Comparison of ENCODE assay signal across 8 cellular contexts in the genomic region with DNA sequence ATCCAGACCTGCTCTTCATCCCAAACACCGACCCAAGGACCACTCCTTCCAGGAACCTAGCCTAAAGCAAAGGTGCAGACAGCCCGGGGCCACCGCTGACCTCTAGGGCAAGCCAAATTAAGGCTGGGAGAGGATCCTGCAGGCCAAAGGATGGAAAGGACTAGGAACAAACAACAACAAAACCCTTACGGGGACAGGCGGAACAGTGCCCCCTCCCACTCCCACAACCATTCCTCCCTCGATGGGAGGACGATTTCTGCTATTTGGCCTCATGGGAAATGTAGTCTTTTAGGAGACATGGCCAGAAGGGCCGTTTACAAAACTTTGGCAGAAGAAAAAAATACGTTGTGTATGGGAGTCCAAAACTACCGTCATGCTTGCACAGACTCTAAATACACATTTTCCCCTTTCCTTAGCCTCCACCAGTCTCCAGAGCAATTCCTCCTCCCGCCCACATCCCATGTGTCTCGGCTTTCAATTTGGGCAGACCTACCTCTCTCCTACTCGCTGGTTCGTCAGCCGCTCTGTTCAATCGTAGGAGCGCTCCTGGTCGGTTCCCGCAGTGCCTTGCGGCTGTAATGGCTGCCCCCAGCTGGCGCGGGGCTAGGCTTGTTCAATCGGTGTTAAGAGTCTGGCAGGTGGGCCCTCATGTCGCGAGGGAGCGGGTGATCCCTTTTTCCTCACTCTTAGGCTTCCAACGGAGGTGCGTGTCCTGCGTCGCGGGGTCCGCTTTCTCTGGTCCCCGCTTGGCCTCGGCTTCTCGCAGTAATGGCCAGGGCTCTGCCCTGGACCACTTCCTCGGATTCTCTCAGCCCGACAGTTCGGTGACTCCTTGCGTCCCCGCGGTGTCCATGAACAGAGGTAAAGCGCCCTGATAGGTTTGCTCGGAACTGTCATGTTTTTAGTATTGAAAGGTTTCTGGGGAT. TPM values are rescaled to one million over a fixed set of nuclear protein-coding genes. Genes with fewer than 3 reads are reported as not detected.
DNase-seq lines count a peak whose midpoint lies in the region; ATAC-seq, FAIRE-seq and TF ChIP-seq lines count a peak whose summit lies in the region.

A gene (plus strand): TSS at position 560 of the 926 bp plus-strand sequence. CDS start 19 bp downstream, at position 579.

- no peak for TF ChIP-seq CTCF in keratinocyte (optimal IDR thresholded peaks at IDR 0.05 in 1 of 3, IDR thresholded peaks at IDR 0.05 in 1 of 3, conservative IDR thresholded peaks at IDR 0.05 in 1 of 3; ENCODE audit: extremely low read depth in 1 of 3, insufficient read depth in 2 of 3, low read length in 3 of 3)

- H4K20me1 ChIP-seq in keratinocyte (ENCODE audit: control insufficient read depth, extremely low read depth, insufficient read depth, low read length), result no peaks in the 10 kb centered on the region

- peak within 1 kb of the TSS; percentile 73 for H3K27ac ChIP-seq in keratinocyte (ENCODE audit: control insufficient read depth, insufficient read depth, low read length)

- peak within 1 kb of the TSS; percentile 72 to 88 (median 87) for H3K4me3 ChIP-seq in keratinocyte (ENCODE audit: control insufficient read depth in 2 of 3, extremely low read depth in 1 of 3, insufficient read depth in 2 of 3, low read depth in 1 of 3, low read length in 3 of 3)

- peak; percentile 80 for TF ChIP-seq POLR2A in GM18951 (IDR thresholded peaks at IDR 0.05; ENCODE audit: extremely low read depth, insufficient read depth, insufficient read length)

- dilution Hi-C loops in keratinocyte (cut with MboI; ENCODE audit: extremely low pct_ligation_motif_present, low sequenced_read_pairs), result no loop called here

- peak; percentile 84 for ATAC-seq in HG03196 (IDR thresholded peaks at IDR 0.05; ENCODE audit: unreplicated experiment)

- FAIRE-seq in keratinocyte (lab: Jason Lieb, UNC), result peak; percentile 82

- DNase-seq in AG08395 (ENCODE audit: low spot score) (peak; percentile 96), NCI-H446 treated with DMSO at 0.1 percent for 48 hours (lab: John Stamatoyannopoulos, UW) (peak; percentile 76), cerebellar nuclear complex (lab: John Stamatoyannopoulos, UW) (peak; percentile 60 to 78), keratinocyte (ENCODE audit: low read depth, low spot score) (no peak)
- peak; percentile 72 for DNase-seq in activated CD4-positive, alpha-beta T cell treated with anti-CD3 and anti-CD28 coated beads for 1 hour
- DNase-seq in stimulated activated CD4-positive, alpha-beta T cell treated with anti-CD3 and anti-CD28 coated beads, Interleukin-15, amount 100 ng/mL, for 1 hour (ENCODE audit: low read depth in 1 of 2, low spot score in 1 of 2), result peak; percentile 58 to 65

- no peaks in the 10 kb centered on the region for H3K9me1 ChIP-seq in keratinocyte (ENCODE audit: control insufficient read depth, extremely low read depth, insufficient read depth, low read length)

- peak within 1 kb of the TSS; percentile 96 for H3K4me2 ChIP-seq in keratinocyte (ENCODE audit: control insufficient read depth, extremely low read depth, insufficient read depth, low read depth, low read length)

- H2AFZ ChIP-seq in keratinocyte (ENCODE audit: control insufficient read depth, low read length), result peak within 1 kb of the TSS; percentile 93

- peaks cover 15% of the 10 kb centered on the region for H3K79me2 ChIP-seq in keratinocyte (ENCODE audit: control insufficient read depth, insufficient read depth, low read length)

- H3K9me3 ChIP-seq in keratinocyte (ENCODE audit: control insufficient read depth, low read depth, low read length), result no peaks in the 10 kb centered on the region

- H3K4me1 ChIP-seq in keratinocyte (ENCODE audit: control insufficient read depth, extremely low read depth, insufficient read depth, low read length), result peaks cover 11% of the 10 kb centered on the region

- no peaks in the 10 kb centered on the region for H3K27me3 ChIP-seq in keratinocyte (ENCODE audit: control insufficient read depth, extremely low read depth, insufficient read depth, low read length)

- in situ Hi-C loops in GM18951 (cut with MboI; ENCODE audit: low sequenced_read_pairs, unreplicated experiment), result no loop called here

- H3K9ac ChIP-seq in keratinocyte (ENCODE audit: control insufficient read depth, extremely low read depth, insufficient read depth, low read length), result peak within 1 kb of the TSS; percentile 88

- H3K36me3 ChIP-seq in keratinocyte (ENCODE audit: control insufficient read depth in 2 of 2, extremely low read depth in 1 of 2, insufficient read depth in 2 of 2, low read length in 2 of 2), result peaks cover 20 to 24% of the 10 kb centered on the region in 2 experiments

RNA-seq across cellular contexts. Expression of the gene that starts here (rescaled TPM):
- 46.5 to 63.3 TPM (median 60.6 TPM) in 3 replicates for polyA plus RNA-seq in keratinocyte
- 39.8 TPM for polyA plus RNA-seq in keratinocyte (2011; ENCODE audit: low read depth)
- polyA plus RNA-seq in keratinocyte (2011; cell fraction: cytosol; rRNA removed), result 45.9 and 51.3 TPM in 2 replicates
- 52.7 and 62.4 TPM in 2 replicates for polyA plus RNA-seq in keratinocyte (2011; cell fraction: nucleus; rRNA removed)
- 39.5 and 42.5 TPM in 2 replicates for polyA plus RNA-seq in keratinocyte (2012; ENCODE audit: low replicate concordance)
- 69.9 to 97.5 TPM (median 83.5 TPM) in 3 replicates for polyA minus RNA-seq in keratinocyte
- 48.3 TPM for polyA minus RNA-seq in keratinocyte (2011; cell fraction: cytosol; rRNA and poly(A)+ RNA removed)
- polyA minus RNA-seq in keratinocyte (2011; cell fraction: nucleus; rRNA and poly(A)+ RNA removed), result 19.4 and 24.8 TPM in 2 replicates
